In genomic region chr11:536841-537621, GRCh38 we compare ENCODE assay signal across 1 cellular context.
A peak's percentile ranks its signal among the peaks of the same experiment; 100 is the strongest.
TF ChIP-seq lines count a peak whose summit lies in the region.

Gene LRRC56, plus strand, starts transcription at chr11:537527. Its CDS starts 3,158 bp downstream, at chr11:540685.

TF ChIP-seq in K562, 482 proteins besides CTCF, POLR2A, EP300 and RAD21 (continued from another document):
- TF ChIP-seq FOXP4 (CRISPR knock-in tag; IDR thresholded peaks at IDR 0.05; ENCODE audit: borderline replicate concordance), result no peak
- no peak for TF ChIP-seq TAF7 (tag; IDR thresholded peaks at IDR 0.05)
- TF ChIP-seq ZBTB40 (IDR thresholded peaks at IDR 0.05), result 0 out of 2 replicates have a peak, but pooled peaks have one; percentile 44
- TF ChIP-seq ZBTB40 (CRISPR knock-in tag; IDR thresholded peaks at IDR 0.05), result no peak
- TF ChIP-seq ZKSCAN8 (CRISPR knock-in tag; IDR thresholded peaks at IDR 0.05), result no peak
- no peak for TF ChIP-seq ZNF431 (CRISPR knock-in tag; IDR thresholded peaks at IDR 0.05)
- TF ChIP-seq MXI1 (IDR thresholded peaks at IDR 0.05; ENCODE audit: low read depth, low read length), result peak; percentile 98
- no peak for TF ChIP-seq TBL1XR1 (IDR thresholded peaks at IDR 0.05; ENCODE audit: low read length in 2 of 2)
- TF ChIP-seq WHSC1 (IDR thresholded peaks at IDR 0.05; ENCODE audit: low read length), result no peak
- no peak for TF ChIP-seq FOXA1 (IDR thresholded peaks at IDR 0.05; ENCODE audit: borderline replicate concordance)
- TF ChIP-seq CXXC5 (CRISPR knock-in tag; IDR thresholded peaks at IDR 0.05), result peak; percentile 90
- TF ChIP-seq ZZZ3 (IDR thresholded peaks at IDR 0.05), result no peak
- TF ChIP-seq FOXP1 (CRISPR knock-in tag; IDR thresholded peaks at IDR 0.05), result 0 out of 2 replicates have a peak, but pooled peaks have one; percentile 53
- peak; percentile 24; the same call in 1 of the 2 replicates for TF ChIP-seq LEF1 (IDR thresholded peaks at IDR 0.05)
- no peak for TF ChIP-seq ZFX (CRISPR knock-in tag; IDR thresholded peaks at IDR 0.05)
- TF ChIP-seq ASH1L (IDR thresholded peaks at IDR 0.05; ENCODE audit: borderline replicate concordance, low read depth, partially characterized antibody), result no peak
- TF ChIP-seq ELF2 (CRISPR knock-in tag; IDR thresholded peaks at IDR 0.05), result no peak
- TF ChIP-seq PRDM10 (IDR thresholded peaks at IDR 0.05; ENCODE audit: partially characterized antibody), result no peak
- no peak for TF ChIP-seq LARP7 (IDR thresholded peaks at IDR 0.05)
- TF ChIP-seq RNF2 (IDR thresholded peaks at IDR 0.05), result 0 out of 2 replicates have a peak, but pooled peaks have one; percentile 41
- TF ChIP-seq ETS2 (tag; IDR thresholded peaks at IDR 0.05; ENCODE audit: borderline replicate concordance, poor library complexity, severe bottlenecking), result no peak
- TF ChIP-seq TAF15 (IDR thresholded peaks at IDR 0.05; ENCODE audit: low read depth, low read length), result no peak
- TF ChIP-seq ZNF143 (CRISPR knock-in tag; IDR thresholded peaks at IDR 0.05), result no peak
- TF ChIP-seq HDAC3 (IDR thresholded peaks at IDR 0.05; ENCODE audit: borderline replicate concordance, partially characterized antibody), result no peak
- no peak for TF ChIP-seq KAT8 (IDR thresholded peaks at IDR 0.05; ENCODE audit: low read depth)
- no peak for TF ChIP-seq THRAP3 (IDR thresholded peaks at IDR 0.05; ENCODE audit: borderline replicate concordance)
- TF ChIP-seq COPS2 (conservative IDR thresholded peaks at IDR 0.05), result no peak
- TF ChIP-seq ZNF511 (CRISPR knock-in tag; IDR thresholded peaks at IDR 0.05), result no peak
- TF ChIP-seq MED1 (CRISPR knock-in tag; IDR thresholded peaks at IDR 0.05; ENCODE audit: borderline replicate concordance), result no peak
- no peak for TF ChIP-seq ZNF830 (CRISPR knock-in tag; IDR thresholded peaks at IDR 0.05)
- TF ChIP-seq ZNF354B (CRISPR knock-in tag; IDR thresholded peaks at IDR 0.05), result no peak
- 0 out of 2 replicates have a peak, but pooled peaks have one; percentile 22 for TF ChIP-seq CREB1 (IDR thresholded peaks at IDR 0.05)
- no peak for TF ChIP-seq CREB1 (CRISPR knock-in tag; IDR thresholded peaks at IDR 0.05)
- no peak for TF ChIP-seq PTRF (tag; IDR thresholded peaks at IDR 0.05)
- TF ChIP-seq BCL6 (CRISPR knock-in tag; IDR thresholded peaks at IDR 0.05), result no peak
- TF ChIP-seq CTBP1 (IDR thresholded peaks at IDR 0.05; ENCODE audit: borderline replicate concordance), result no peak
- no peak for TF ChIP-seq ZNF445 (CRISPR knock-in tag; IDR thresholded peaks at IDR 0.05; ENCODE audit: low read depth)
- TF ChIP-seq JUND (IDR thresholded peaks at IDR 0.05; ENCODE audit: borderline replicate concordance, low read depth, low read length), result no peak
- no peak; the same call in 2 of the 3 replicates for TF ChIP-seq JUND (tag; IDR thresholded peaks at IDR 0.05; ENCODE audit: borderline replicate concordance, low read depth, low read length)
- peak; percentile 94 for TF ChIP-seq USF1 (CRISPR knock-in tag; IDR thresholded peaks at IDR 0.05)
- 0 out of 2 replicates have a peak, but pooled peaks have one; percentile 26 for TF ChIP-seq ELF1 (tag; IDR thresholded peaks at IDR 0.05)
- TF ChIP-seq ARID1B (IDR thresholded peaks at IDR 0.05), result no peak
- no peak for TF ChIP-seq ZNF165 (CRISPR knock-in tag; IDR thresholded peaks at IDR 0.05; ENCODE audit: borderline replicate concordance)
